In the genomic region with DNA sequence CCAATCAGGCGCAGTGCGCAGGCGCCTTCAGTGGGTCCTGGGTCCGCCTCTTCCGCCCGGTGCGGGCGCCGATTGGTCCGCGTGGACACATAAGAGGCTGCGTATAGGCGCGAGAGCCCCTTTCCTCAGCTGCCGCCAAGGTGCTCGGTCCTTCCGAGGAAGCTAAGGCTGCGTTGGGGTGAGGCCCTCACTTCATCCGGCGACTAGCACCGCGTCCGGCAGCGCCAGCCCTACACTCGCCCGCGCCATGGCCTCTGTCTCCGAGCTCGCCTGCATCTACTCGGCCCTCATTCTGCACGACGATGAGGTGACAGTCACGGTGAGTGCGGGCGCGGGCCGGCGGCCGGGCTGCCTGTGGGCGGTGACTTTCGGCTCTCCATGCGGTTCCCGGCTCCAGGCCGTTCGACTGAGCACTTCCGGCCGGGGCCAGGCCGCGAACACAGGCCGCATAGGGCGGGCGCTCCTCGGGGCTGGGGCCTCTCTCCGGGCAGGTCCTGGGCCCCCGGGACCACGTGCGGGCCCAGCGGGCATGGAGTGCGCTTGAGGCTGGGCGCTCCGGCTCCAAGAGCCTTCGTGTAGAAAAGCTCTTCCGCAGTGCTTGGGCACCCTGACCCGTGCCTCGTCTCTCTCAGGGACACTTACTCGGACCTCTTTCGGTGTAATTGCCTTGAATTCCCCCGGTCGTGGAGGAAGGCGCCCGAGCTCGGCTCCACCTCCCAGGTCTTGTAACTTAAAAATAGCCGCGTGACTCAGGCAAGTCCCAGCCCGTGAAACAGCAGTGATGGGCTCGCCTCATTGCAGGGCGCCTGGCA, we compare ENCODE assay signal across 1 cellular context.
TF ChIP-seq lines count a peak whose summit lies in the region.

A gene (plus strand): TSS at position 117 of the 812 bp plus-strand sequence. CDS start 131 bp downstream, at position 248.

TF ChIP-seq in K562, 482 proteins besides CTCF, POLR2A, EP300 and RAD21 (continued from another document and continues in another):
- TF ChIP-seq, protein P1, sequence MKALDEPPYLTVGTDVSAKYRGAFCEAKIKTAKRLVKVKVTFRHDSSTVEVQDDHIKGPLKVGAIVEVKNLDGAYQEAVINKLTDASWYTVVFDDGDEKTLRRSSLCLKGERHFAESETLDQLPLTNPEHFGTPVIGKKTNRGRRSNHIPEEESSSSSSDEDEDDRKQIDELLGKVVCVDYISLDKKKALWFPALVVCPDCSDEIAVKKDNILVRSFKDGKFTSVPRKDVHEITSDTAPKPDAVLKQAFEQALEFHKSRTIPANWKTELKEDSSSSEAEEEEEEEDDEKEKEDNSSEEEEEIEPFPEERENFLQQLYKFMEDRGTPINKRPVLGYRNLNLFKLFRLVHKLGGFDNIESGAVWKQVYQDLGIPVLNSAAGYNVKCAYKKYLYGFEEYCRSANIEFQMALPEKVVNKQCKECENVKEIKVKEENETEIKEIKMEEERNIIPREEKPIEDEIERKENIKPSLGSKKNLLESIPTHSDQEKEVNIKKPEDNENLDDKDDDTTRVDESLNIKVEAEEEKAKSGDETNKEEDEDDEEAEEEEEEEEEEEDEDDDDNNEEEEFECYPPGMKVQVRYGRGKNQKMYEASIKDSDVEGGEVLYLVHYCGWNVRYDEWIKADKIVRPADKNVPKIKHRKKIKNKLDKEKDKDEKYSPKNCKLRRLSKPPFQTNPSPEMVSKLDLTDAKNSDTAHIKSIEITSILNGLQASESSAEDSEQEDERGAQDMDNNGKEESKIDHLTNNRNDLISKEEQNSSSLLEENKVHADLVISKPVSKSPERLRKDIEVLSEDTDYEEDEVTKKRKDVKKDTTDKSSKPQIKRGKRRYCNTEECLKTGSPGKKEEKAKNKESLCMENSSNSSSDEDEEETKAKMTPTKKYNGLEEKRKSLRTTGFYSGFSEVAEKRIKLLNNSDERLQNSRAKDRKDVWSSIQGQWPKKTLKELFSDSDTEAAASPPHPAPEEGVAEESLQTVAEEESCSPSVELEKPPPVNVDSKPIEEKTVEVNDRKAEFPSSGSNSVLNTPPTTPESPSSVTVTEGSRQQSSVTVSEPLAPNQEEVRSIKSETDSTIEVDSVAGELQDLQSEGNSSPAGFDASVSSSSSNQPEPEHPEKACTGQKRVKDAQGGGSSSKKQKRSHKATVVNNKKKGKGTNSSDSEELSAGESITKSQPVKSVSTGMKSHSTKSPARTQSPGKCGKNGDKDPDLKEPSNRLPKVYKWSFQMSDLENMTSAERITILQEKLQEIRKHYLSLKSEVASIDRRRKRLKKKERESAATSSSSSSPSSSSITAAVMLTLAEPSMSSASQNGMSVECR (CRISPR knock-in tag; IDR thresholded peaks at IDR 0.05) = peak; percentile 78
- TF ChIP-seq FOXJ2 (tag; IDR thresholded peaks at IDR 0.05) (no peak; the same call in 1 of the 2 replicates), HDAC1 (IDR thresholded peaks at IDR 0.05) (peak; percentile 54 to 94; a peak in 3 of 4 replicates), GATA2 (CRISPR knock-in tag; IDR thresholded peaks at IDR 0.05) (no peak), NFRKB (IDR thresholded peaks at IDR 0.05; ENCODE audit: low read depth) (no peak), ZBTB7A (IDR thresholded peaks at IDR 0.05; ENCODE audit: borderline replicate concordance, control insufficient read depth, low read depth, low read length) (no peak; the same call in 1 of the 2 replicates), TCF3 (CRISPR knock-in tag; IDR thresholded peaks at IDR 0.05) (no peak; the same call in 1 of the 2 replicates), SPI1 (IDR thresholded peaks at IDR 0.05; ENCODE audit: borderline replicate concordance, low read depth, low read length) (0 out of 2 replicates have a peak, but pooled peaks have one; percentile 32), ZNF384 (IDR thresholded peaks at IDR 0.05; ENCODE audit: low read depth, low read length) (no peak), CC2D1A (IDR thresholded peaks at IDR 0.05) (no peak), JUNB (CRISPR knock-in tag; conservative IDR thresholded peaks at IDR 0.05) (no peak), ELF1 (tag; IDR thresholded peaks at IDR 0.05) (peak; percentile 67), FOXK1 (CRISPR knock-in tag; IDR thresholded peaks at IDR 0.05; ENCODE audit: borderline replicate concordance) (peak; percentile 94; the same call in 1 of the 2 replicates), NFIC (IDR thresholded peaks at IDR 0.05) (peak; percentile 69), CEBPG (CRISPR knock-in tag; IDR thresholded peaks at IDR 0.05) (no peak), CEBPG (tag; conservative IDR thresholded peaks at IDR 0.05 in 1 of 2, IDR thresholded peaks at IDR 0.05 in 1 of 2) (no peak), HEY1 (CRISPR knock-in tag; IDR thresholded peaks at IDR 0.05; ENCODE audit: borderline replicate concordance) (no peak), RBM25 (IDR thresholded peaks at IDR 0.05; ENCODE audit: low read depth, low read length, severe bottlenecking) (no peak), LCOR (CRISPR knock-in tag; IDR thresholded peaks at IDR 0.05) (peak; percentile 32)
- TF ChIP-seq, protein P2, sequence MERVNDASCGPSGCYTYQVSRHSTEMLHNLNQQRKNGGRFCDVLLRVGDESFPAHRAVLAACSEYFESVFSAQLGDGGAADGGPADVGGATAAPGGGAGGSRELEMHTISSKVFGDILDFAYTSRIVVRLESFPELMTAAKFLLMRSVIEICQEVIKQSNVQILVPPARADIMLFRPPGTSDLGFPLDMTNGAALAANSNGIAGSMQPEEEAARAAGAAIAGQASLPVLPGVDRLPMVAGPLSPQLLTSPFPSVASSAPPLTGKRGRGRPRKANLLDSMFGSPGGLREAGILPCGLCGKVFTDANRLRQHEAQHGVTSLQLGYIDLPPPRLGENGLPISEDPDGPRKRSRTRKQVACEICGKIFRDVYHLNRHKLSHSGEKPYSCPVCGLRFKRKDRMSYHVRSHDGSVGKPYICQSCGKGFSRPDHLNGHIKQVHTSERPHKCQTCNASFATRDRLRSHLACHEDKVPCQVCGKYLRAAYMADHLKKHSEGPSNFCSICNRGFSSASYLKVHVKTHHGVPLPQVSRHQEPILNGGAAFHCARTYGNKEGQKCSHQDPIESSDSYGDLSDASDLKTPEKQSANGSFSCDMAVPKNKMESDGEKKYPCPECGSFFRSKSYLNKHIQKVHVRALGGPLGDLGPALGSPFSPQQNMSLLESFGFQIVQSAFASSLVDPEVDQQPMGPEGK (CRISPR knock-in tag; IDR thresholded peaks at IDR 0.05; ENCODE audit: borderline replicate concordance) = no peak
- TF ChIP-seq, protein P3, sequence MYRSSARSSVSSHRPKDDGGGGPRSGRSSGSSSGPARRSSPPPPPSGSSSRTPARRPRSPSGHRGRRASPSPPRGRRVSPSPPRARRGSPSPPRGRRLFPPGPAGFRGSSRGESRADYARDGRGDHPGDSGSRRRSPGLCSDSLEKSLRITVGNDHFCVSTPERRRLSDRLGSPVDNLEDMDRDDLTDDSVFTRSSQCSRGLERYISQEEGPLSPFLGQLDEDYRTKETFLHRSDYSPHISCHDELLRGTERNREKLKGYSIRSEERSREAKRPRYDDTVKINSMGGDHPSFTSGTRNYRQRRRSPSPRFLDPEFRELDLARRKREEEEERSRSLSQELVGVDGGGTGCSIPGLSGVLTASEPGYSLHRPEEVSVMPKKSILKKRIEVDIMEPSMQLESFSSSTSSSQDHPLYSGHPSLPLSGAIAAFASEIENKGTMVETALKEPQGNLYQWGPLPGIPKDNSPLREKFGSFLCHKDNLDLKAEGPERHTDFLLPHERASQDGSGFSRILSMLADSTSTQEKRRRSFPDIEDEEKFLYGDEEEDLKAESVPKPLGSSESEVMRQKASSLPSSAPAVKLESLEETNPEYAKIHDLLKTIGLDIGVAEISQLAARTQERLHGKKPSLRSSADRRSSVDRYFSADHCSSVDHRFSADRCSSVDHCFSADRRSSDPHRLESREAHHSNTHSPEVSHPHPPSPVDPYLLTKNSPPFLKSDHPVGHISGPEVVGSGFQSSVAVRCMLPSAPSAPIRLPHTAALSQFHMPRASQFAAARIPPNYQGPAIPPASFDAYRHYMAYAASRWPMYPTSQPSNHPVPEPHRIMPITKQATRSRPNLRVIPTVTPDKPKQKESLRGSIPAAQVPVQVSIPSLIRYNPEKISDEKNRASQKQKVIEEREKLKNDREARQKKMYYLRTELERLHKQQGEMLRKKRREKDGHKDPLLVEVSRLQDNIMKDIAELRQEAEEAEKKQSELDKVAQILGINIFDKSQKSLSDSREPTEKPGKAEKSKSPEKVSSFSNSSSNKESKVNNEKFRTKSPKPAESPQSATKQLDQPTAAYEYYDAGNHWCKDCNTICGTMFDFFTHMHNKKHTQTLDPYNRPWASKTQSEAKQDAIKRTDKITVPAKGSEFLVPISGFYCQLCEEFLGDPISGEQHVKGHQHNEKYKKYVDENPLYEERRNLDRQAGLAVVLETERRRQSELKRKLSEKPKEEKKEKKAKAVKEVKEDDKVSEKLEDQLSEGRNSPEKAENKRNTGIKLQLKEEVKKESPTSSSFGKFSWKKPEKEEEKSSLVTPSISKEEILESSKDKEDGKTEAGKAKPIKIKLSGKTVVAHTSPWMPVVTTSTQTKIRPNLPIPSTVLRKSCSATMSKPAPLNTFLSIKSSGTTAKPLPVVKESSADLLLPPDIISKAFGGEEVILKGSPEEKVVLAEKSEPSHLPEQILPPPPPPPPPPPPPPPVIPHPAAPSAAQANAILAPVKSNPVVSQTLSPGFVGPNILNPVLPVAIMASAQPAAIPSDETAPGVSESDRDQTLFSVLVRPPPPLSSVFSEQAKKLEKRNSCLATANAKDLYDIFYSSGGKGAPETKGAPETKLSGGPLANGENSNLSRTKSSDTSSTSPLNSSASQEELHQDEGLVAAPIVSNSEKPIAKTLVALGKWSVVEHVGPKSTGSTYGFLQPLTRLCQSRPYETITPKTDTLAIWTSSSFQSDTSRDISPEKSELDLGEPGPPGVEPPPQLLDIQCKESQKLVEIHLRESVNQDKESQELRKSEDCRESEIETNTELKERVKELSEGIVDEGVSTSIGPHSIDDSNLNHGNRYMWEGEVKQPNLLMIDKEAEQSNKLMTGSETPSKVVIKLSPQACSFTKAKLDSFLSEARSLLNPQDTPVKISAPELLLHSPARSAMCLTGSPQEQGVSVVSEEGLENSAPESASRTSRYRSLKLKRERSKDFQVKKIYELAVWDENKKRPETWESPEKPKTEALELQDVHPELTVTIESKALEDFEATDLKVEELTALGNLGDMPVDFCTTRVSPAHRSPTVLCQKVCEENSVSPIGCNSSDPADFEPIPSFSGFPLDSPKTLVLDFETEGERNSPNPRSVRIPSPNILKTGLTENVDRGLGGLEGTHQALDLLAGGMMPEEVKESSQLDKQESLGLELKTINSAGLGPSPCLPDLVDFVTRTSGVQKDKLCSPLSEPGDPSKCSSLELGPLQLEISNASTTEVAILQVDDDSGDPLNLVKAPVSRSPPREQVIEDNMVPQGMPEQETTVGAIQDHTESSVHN (IDR thresholded peaks at IDR 0.05; ENCODE audit: borderline replicate concordance in 1 of 2, low read depth in 1 of 2) = no peak
- TF ChIP-seq, protein P4, sequence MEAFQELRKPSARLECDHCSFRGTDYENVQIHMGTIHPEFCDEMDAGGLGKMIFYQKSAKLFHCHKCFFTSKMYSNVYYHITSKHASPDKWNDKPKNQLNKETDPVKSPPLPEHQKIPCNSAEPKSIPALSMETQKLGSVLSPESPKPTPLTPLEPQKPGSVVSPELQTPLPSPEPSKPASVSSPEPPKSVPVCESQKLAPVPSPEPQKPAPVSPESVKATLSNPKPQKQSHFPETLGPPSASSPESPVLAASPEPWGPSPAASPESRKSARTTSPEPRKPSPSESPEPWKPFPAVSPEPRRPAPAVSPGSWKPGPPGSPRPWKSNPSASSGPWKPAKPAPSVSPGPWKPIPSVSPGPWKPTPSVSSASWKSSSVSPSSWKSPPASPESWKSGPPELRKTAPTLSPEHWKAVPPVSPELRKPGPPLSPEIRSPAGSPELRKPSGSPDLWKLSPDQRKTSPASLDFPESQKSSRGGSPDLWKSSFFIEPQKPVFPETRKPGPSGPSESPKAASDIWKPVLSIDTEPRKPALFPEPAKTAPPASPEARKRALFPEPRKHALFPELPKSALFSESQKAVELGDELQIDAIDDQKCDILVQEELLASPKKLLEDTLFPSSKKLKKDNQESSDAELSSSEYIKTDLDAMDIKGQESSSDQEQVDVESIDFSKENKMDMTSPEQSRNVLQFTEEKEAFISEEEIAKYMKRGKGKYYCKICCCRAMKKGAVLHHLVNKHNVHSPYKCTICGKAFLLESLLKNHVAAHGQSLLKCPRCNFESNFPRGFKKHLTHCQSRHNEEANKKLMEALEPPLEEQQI (IDR thresholded peaks at IDR 0.05) = no peak
